33 cellular contexts compared by ENCODE assay signal in genomic region chr20:61693055-61693600, GRCh38.
"Had no signal": no experiment of that assay in that cellular context is flagged by ENCODE, and none has a peak within 500 bp of the region (broad histone marks: within the 10 kb centered on the region; RNA-seq: fewer than 3 reads in every experiment).

No MANE protein-coding gene starts in this region.

- H3K27me3 Mint-ChIP-seq: activated B cell treated with CpG ODN at 0.5 μM for 24 hours; activated CD4-positive, alpha-beta memory T cell treated with anti-CD3 and anti-CD28 coated beads for 36 hours had no signal

- H3K9me3 ChIP-seq: adrenal gland, SJSA1 had no signal

- H3K36me3 Mint-ChIP-seq: activated CD4-positive, alpha-beta memory T cell treated with anti-CD3 and anti-CD28 coated beads for 36 hours; activated naive CD4-positive, alpha-beta T cell treated with anti-CD3 and anti-CD28 coated beads, Interleukin-2, amount 50 U/mL, for 72 hours had no signal

- H3K27ac ChIP-seq: adrenal gland, brain microvascular endothelial cell, cardiac muscle cell, SJSA1, VCaP had no signal

- H3K4me1 Mint-ChIP-seq: activated B cell treated with CpG ODN at 0.5 μM for 24 hours had no signal

- H3K4me1 ChIP-seq: adrenal gland, SJSA1 had no signal

- DNase-seq: activated B cell treated with CpG ODN at 0.5 μM for 24 hours; activated CD4-positive, alpha-beta memory T cell treated with anti-CD3 and anti-CD28 coated beads for 36 hours; activated CD4-positive, alpha-beta T cell treated with anti-CD3 and anti-CD28 coated beads for 4 hours; activated CD4-positive, alpha-beta T cell treated with anti-CD3 and anti-CD28 coated beads, Interleukin-2, amount 50 U/mL, for 1 hour; activated CD4-positive, CD25-positive, alpha-beta regulatory T cell treated with anti-CD3 and anti-CD28 coated beads, Interleukin-2, amount 50 U/mL, for 72 hours; activated CD8-positive, alpha-beta memory T cell treated with anti-CD3 and anti-CD28 coated beads, Interleukin-2, amount 50 U/mL, for 4 hours; activated gamma-delta T cell treated with Interleukin-2 at 50 U/mL for 16 hours; activated naive CD4-positive, alpha-beta T cell treated with anti-CD3 and anti-CD28 coated beads for 36 hours; activated T-cell treated with anti-CD3 and anti-CD28 coated beads for 4 hours; activated T-cell treated with anti-CD3 and anti-CD28 coated beads, Interleukin-2, amount 50 U/mL, for 4 hours; adrenal gland; brain microvascular endothelial cell; Karpas-422; KBM-7; NCI-H1048; NCI-H1105 treated with DMSO at 0.1 percent for 48 hours; NCI-H1436; NCI-H1694; NCI-H1930; NCI-H2081 treated with DMSO at 0.1 percent for 48 hours; NCI-H345; NCI-H524 treated with DMSO at 0.1 percent for 48 hours; SHP77 treated with DMSO at 0.1 percent for 48 hours; SW 1271; T-helper 1 cell; T-helper 2 cell; T-helper 9 cell had no signal

- H3K4me3 ChIP-seq: adrenal gland, cardiac muscle cell, SJSA1 had no signal

- H3K27me3 ChIP-seq: adrenal gland, brain microvascular endothelial cell, cardiac muscle cell had no signal

- H3K36me3 ChIP-seq: adrenal gland, brain microvascular endothelial cell, cardiac muscle cell, SJSA1 had no signal

- H3K9me3 Mint-ChIP-seq: activated B cell treated with CpG ODN at 0.5 μM for 24 hours; activated CD4-positive, alpha-beta memory T cell treated with anti-CD3 and anti-CD28 coated beads for 36 hours; activated naive CD4-positive, alpha-beta T cell treated with anti-CD3 and anti-CD28 coated beads for 36 hours; activated naive CD4-positive, alpha-beta T cell treated with anti-CD3 and anti-CD28 coated beads, Interleukin-2, amount 50 U/mL, for 72 hours; activated T-cell treated with anti-CD3 and anti-CD28 coated beads, Interleukin-2, amount 50 U/mL, for 4 hours; activated T-helper 1 cell treated with anti-CD3 and anti-CD28 coated beads, Interleukin-12 subunit alpha, Interleukin-12 subunit beta, Interleukin-2, Interleukin-4 antibody, amounts not matched to agents 30 ng/mL and 10 ng/mL and 1 ng/mL, durations not matched to agents 14 hours and 24 hours and 36 hours had no signal

- H3K4me3 Mint-ChIP-seq: activated B cell treated with CpG ODN at 0.5 μM for 24 hours; activated CD4-positive, alpha-beta memory T cell treated with anti-CD3 and anti-CD28 coated beads for 36 hours; activated naive CD4-positive, alpha-beta T cell treated with anti-CD3 and anti-CD28 coated beads for 36 hours; activated T-cell treated with anti-CD3 and anti-CD28 coated beads, Interleukin-2, amount 50 U/mL, for 4 hours; activated T-helper 1 cell treated with anti-CD3 and anti-CD28 coated beads, Interleukin-12 subunit alpha, Interleukin-12 subunit beta, Interleukin-2, Interleukin-4 antibody, amounts not matched to agents 30 ng/mL and 10 ng/mL and 1 ng/mL, durations not matched to agents 14 hours and 24 hours and 36 hours had no signal

- H3K27ac Mint-ChIP-seq: activated B cell treated with CpG ODN at 0.5 μM for 24 hours; activated CD4-positive, alpha-beta memory T cell treated with anti-CD3 and anti-CD28 coated beads for 36 hours; activated naive CD4-positive, alpha-beta T cell treated with anti-CD3 and anti-CD28 coated beads for 36 hours; activated naive CD4-positive, alpha-beta T cell treated with anti-CD3 and anti-CD28 coated beads, Interleukin-2, amount 50 U/mL, for 72 hours; activated T-helper 1 cell treated with anti-CD3 and anti-CD28 coated beads, Interleukin-12 subunit alpha, Interleukin-12 subunit beta, Interleukin-2, Interleukin-4 antibody, amounts not matched to agents 30 ng/mL and 10 ng/mL and 1 ng/mL, durations not matched to agents 14 hours and 24 hours and 36 hours had no signal

- ATAC-seq: activated naive CD4-positive, alpha-beta T cell treated with anti-CD3 and anti-CD28 coated beads, Interleukin-2, amount 50 U/mL, for 72 hours; activated T-cell treated with anti-CD3 and anti-CD28 coated beads, Interleukin-2, amount 50 U/mL, for 4 hours; Panc1 had no signal
